Comparison of ENCODE assay signal across 9 cellular contexts in genomic region chr6:131948692-131949614, GRCh38. TPM values are rescaled to one million over a fixed set of nuclear protein-coding genes. Genes with fewer than 3 reads are reported as not detected.
DNase-seq lines count a peak whose midpoint lies in the region; ATAC-seq and TF ChIP-seq lines count a peak whose summit lies in the region.
"Had no signal": no experiment of that assay in that cellular context is flagged by ENCODE, and none has a peak within 500 bp of the region (broad histone marks: within the 10 kb centered on the region; RNA-seq: fewer than 3 reads in every experiment).

No MANE protein-coding gene starts in this region.

- WGBS in HUES64, result 77% methylated on average over 18 of the region's 18 CpGs
- WGBS in suprapubic skin, result 33% methylated on average over 18 of the region's 18 CpGs

- no peak for TF ChIP-seq EP300 in suprapubic skin (IDR thresholded peaks at IDR 0.05)

- no peak for TF ChIP-seq POLR2A in suprapubic skin (IDR thresholded peaks at IDR 0.05)

- H3K9me3 ChIP-seq in HUES64 (ENCODE audit: insufficient read depth, low read depth, low read length), result no peaks in the 10 kb centered on the region
- no peaks in the 10 kb centered on the region for H3K9me3 ChIP-seq in lower lobe of right lung
- H3K9me3 ChIP-seq in suprapubic skin, result no peaks in the 10 kb centered on the region

- H3K9ac ChIP-seq in HUES64 (ENCODE audit: low read depth, low read length), result peak overlapping the region; percentile 88; the same call in 1 of the 2 replicates

- intact Hi-C loops in lower lobe of right lung (cut with DNase I), result no loop called here

- H3K27me3 ChIP-seq in HUES64 (ENCODE audit: insufficient read depth, low read length), result no peaks in the 10 kb centered on the region
- no peaks in the 10 kb centered on the region for H3K27me3 ChIP-seq in lower lobe of right lung (ENCODE audit: low read depth)
- H3K27me3 ChIP-seq in suprapubic skin, result no peaks in the 10 kb centered on the region

- TF ChIP-seq CTCF in lower lobe of right lung (IDR thresholded peaks at IDR 0.05), result no peak
- no peak for TF ChIP-seq CTCF in suprapubic skin (IDR thresholded peaks at IDR 0.05)

- ATAC-seq in lower lobe of right lung, result no peak
- no peak for ATAC-seq in HG02885 (IDR thresholded peaks at IDR 0.05; ENCODE audit: poor library complexity, unreplicated experiment)

- H3K36me3 ChIP-seq in HUES64 (ENCODE audit: insufficient read depth, low read length) (peaks cover 34% of the 10 kb centered on the region), lower lobe of right lung (no peaks in the 10 kb centered on the region), suprapubic skin (no peaks in the 10 kb centered on the region)

- H3K27ac ChIP-seq in HUES64 (ENCODE audit: low read depth, low read length), result no peak overlapping the region
- peak overlapping the region; percentile 43 for H3K27ac ChIP-seq in cingulate gyrus (ENCODE audit: low read depth, low read length)
- H3K27ac ChIP-seq in lower lobe of right lung, result peak overlapping the region; percentile 91
- peak overlapping the region; percentile 94 for H3K27ac ChIP-seq in suprapubic skin

- H3K4me1 ChIP-seq in HUES64 (ENCODE audit: insufficient read depth, low read length), result peaks cover 50% of the 10 kb centered on the region
- H3K4me1 ChIP-seq in lower lobe of right lung, result peaks cover 27% of the 10 kb centered on the region
- peaks cover 33% of the 10 kb centered on the region for H3K4me1 ChIP-seq in suprapubic skin

- DNase-seq in lower lobe of right lung, result no peak
- peak in 1 of 2 donors; percentile 70 for DNase-seq in suprapubic skin (ENCODE audit: low spot score in 2 of 2)
- DNase-seq in NCI-H69 (lab: John Stamatoyannopoulos, UW), result no peak
- DNase-seq in CD1c-positive myeloid dendritic cell (ENCODE audit: extremely low spot score), result no peak
- no peak for DNase-seq in C1 segment of cervical spinal cord (lab: John Stamatoyannopoulos, UW)
- DNase-seq: activated gamma-delta T cell had no signal

- H3K4me3 ChIP-seq in HUES64 (ENCODE audit: low read length) (peak overlapping the region; percentile 77), lower lobe of right lung (peak overlapping the region; percentile 61), suprapubic skin (peak overlapping the region; percentile 78)

RNA-seq across cellular contexts. Expression of gene CCN2, which starts 2.2 kb away (rescaled TPM):
- polyA plus RNA-seq in HUES64 (2013, experiment 1 of 2), result 58.0 TPM
- 66.7 TPM for polyA plus RNA-seq in HUES64 (2013, experiment 2 of 2)
- total RNA-seq in lower lobe of right lung (83.1 TPM), suprapubic skin (100 to 1,000 TPM in 1 of 4 donors, 10 to 100 TPM in 3; 41.0 to 136 (median 78.6) TPM)
